ENCODE assay signal across 10 cellular contexts in the genomic region with DNA sequence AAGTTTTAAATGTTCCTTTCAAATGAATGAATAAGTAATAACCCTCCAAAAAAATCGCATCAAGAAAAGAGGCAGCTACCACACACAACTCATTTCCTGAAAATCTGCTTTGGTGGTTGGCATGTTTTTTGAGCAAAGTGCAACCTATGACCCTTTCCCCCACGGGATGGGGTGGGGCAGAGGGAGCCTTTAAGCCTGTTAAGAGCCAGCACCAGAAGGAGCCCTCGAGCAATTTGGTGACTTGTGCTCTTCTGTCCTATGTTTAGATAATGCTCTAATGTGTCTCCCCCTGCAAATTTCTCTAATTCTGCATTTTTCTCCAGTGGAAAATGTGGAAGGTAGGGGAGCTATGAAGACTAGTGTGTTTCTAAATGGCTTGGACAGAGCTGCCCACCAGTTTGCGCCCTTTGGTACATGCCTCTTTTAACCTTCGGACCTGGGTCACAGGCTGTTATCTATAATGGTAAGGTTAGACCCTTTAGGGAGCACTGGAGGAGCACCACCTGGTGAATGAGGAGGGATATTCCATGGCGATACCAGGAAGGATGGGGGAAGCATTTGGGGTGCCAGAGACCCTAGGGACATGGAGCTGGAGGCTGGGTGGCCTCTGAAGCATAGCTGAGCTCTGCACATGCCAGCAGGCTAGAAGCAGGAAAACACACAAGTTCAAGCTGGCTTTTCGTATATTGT. TPM values are rescaled to one million over a fixed set of nuclear protein-coding genes. Genes with fewer than 3 reads are reported as not detected.
DNase-seq lines count a peak whose midpoint lies in the region; ATAC-seq and TF ChIP-seq lines count a peak whose summit lies in the region.
"Had no signal": no experiment of that assay in that cellular context is flagged by ENCODE, and none has a peak within 500 bp of the region (broad histone marks: within the 10 kb centered on the region; RNA-seq: fewer than 3 reads in every experiment).

No MANE protein-coding gene starts in this region.

- H3K27me3 ChIP-seq in BJ (ENCODE audit: control insufficient read depth, insufficient read depth, low read length) (no peaks in the 10 kb centered on the region), Karpas-422 (ENCODE audit: low read length) (no peaks in the 10 kb centered on the region)

- peaks cover 0 to 2% of the 10 kb centered on the region in 2 donors for H3K9me3 Mint-ChIP-seq in activated T-cell treated with anti-CD3 and anti-CD28 coated beads, Interleukin-2, amount 50 U/mL, for 72 hours

- POLR2A ChIA-PET in BJ (lab: Charles Lee): no interaction called here

- no peaks in the 10 kb centered on the region for H3K9me3 ChIP-seq in Karpas-422 (ENCODE audit: low read length)

- no peaks in the 10 kb centered on the region for H3K79me2 ChIP-seq in Karpas-422 (ENCODE audit: low read length)

- H4K20me1 ChIP-seq in Karpas-422 (ENCODE audit: insufficient read depth, low read depth, low read length): peaks cover 15% of the 10 kb centered on the region; the same call in 1 of the 2 replicates

- peak overlapping the region; percentile 88 for H3K4me2 ChIP-seq in Karpas-422 (ENCODE audit: low read depth, low read length, poor library complexity, severe bottlenecking)

- H3K4me3 Mint-ChIP-seq in activated T-cell treated with anti-CD3 and anti-CD28 coated beads, Interleukin-2, amount 50 U/mL, for 72 hours: peak overlapping the region; percentile 88

- H3K9ac ChIP-seq in Karpas-422 (ENCODE audit: low read length): peak overlapping the region; percentile 91

- H3K4me3 ChIP-seq in BJ (ENCODE audit: low read depth, low read length): no peak overlapping the region
- peak overlapping the region; percentile 72 for H3K4me3 ChIP-seq in Karpas-422 (ENCODE audit: low read length)

- H3K27ac ChIP-seq in Karpas-422 (ENCODE audit: low read length): no peak overlapping the region

- 0 out of 2 replicates have a peak, but pooled peaks have one; percentile 7 for TF ChIP-seq CTCF in BJ (IDR thresholded peaks at IDR 0.05; ENCODE audit: insufficient read depth, low read depth, low read length)

- H3K36me3 Mint-ChIP-seq in activated T-cell treated with anti-CD3 and anti-CD28 coated beads, Interleukin-2, amount 50 U/mL, for 72 hours (ENCODE audit: insufficient read depth in 2 of 2): peaks cover 9 to 19% of the 10 kb centered on the region in 2 donors

- DNase-seq in BJ (ENCODE audit: low read depth) (no peak), Karpas-422 (peak; percentile 77), islet precursor cell (peak; percentile 56), putamen (ENCODE audit: low spot score) (no peak), DMS153 treated with DMSO at 0.1 percent for 48 hours (lab: John Stamatoyannopoulos, UW; ENCODE audit: unreplicated experiment) (no peak), hippocampal formation (lab: John Stamatoyannopoulos, UW) (no peak)
- DNase-seq in activated T-cell treated with anti-CD3 and anti-CD28 coated beads, Interleukin-2, amount 50 U/mL, for 72 hours: peak; percentile 71 to 72

- H3K36me3 ChIP-seq in BJ (ENCODE audit: control insufficient read depth, insufficient read depth, low read length) (peaks cover 7% of the 10 kb centered on the region), Karpas-422 (ENCODE audit: insufficient read depth, low read length) (0 out of 2 replicates have a peak, but pooled peaks cover under 1% of the 10 kb centered on the region)

- H3K27ac Mint-ChIP-seq in activated T-cell treated with anti-CD3 and anti-CD28 coated beads, Interleukin-2, amount 50 U/mL, for 72 hours: peak overlapping the region; percentile 89

- H3K4me1 Mint-ChIP-seq in activated T-cell treated with anti-CD3 and anti-CD28 coated beads, Interleukin-2, amount 50 U/mL, for 72 hours (ENCODE audit: low read depth): peaks cover 71% of the 10 kb centered on the region

- CTCF ChIA-PET in BJ (lab: Yijun Ruan, JAX): interaction anchor here (1.3 to 2.8 kb wide), 6 partner anchors 13 to 242 kb away, joined by 3 to 12 read pairs (median 3); a partner anchor contains a TSS

- no peaks in the 10 kb centered on the region for H3K9me2 ChIP-seq in Karpas-422 (replicated peaks; ENCODE audit: insufficient read depth, low read length)

- no peaks in the 10 kb centered on the region for H3K27me3 Mint-ChIP-seq in activated T-cell treated with anti-CD3 and anti-CD28 coated beads, Interleukin-2, amount 50 U/mL, for 72 hours (ENCODE audit: low read depth)

- H2AFZ ChIP-seq in Karpas-422 (ENCODE audit: low read length): no peak overlapping the region

- peak; percentile 26 to 55 for ATAC-seq in activated T-cell treated with anti-CD3 and anti-CD28 coated beads, Interleukin-2, amount 50 U/mL, for 72 hours (replicated peaks in 1 of 2)
- no peak for ATAC-seq in HG03139 (IDR thresholded peaks at IDR 0.05; ENCODE audit: unreplicated experiment)

- H3K4me1 ChIP-seq in Karpas-422 (ENCODE audit: low read length): peaks cover 28% of the 10 kb centered on the region

RNA-seq across cellular contexts. Expression of a gene that starts 1.6 kb away (rescaled TPM):
- polyA plus RNA-seq in BJ (2011; rRNA removed): 15.8 and 23.9 TPM in 2 replicates
- polyA minus RNA-seq in BJ (2011; rRNA and poly(A)+ RNA removed): 12.8 and 13.5 TPM in 2 replicates
- 78.0 and 206 TPM in 2 replicates for total RNA-seq in Karpas-422 (2014; rRNA removed; shearing (Covaris generic); ENCODE audit: low replicate concordance)
- 10 to 100 TPM in 1 of 2 donors, 1 to 10 TPM in 1; 7.4 to 13.6 TPM for total RNA-seq in activated T-cell treated with anti-CD3 and anti-CD28 coated beads, Interleukin-2, amount 50 U/mL, for 72 hours

RNA-seq across cellular contexts. Expression of a gene that starts 13.0 kb away (rescaled TPM):
- polyA plus RNA-seq in BJ (2011; rRNA removed): not detected in 2 replicates
- not detected in 2 replicates for polyA minus RNA-seq in BJ (2011; rRNA and poly(A)+ RNA removed)
- not detected in 2 replicates for total RNA-seq in Karpas-422 (2014; rRNA removed; shearing (Covaris generic); ENCODE audit: low replicate concordance)
- under 1 TPM in 1 of 2 donors, not detected in 1; 0.05 TPM for total RNA-seq in activated T-cell treated with anti-CD3 and anti-CD28 coated beads, Interleukin-2, amount 50 U/mL, for 72 hours
- total RNA-seq: epithelial cell of proximal tubule had no signal

RNA-seq across cellular contexts. Expression of a gene that starts 16.0 kb away (rescaled TPM):
- not detected in 2 replicates for polyA plus RNA-seq in BJ (2011; rRNA removed)
- polyA minus RNA-seq in BJ (2011; rRNA and poly(A)+ RNA removed): not detected in 2 replicates
- total RNA-seq in Karpas-422 (2014; rRNA removed; shearing (Covaris generic); ENCODE audit: low replicate concordance): not detected in 2 replicates
- not detected for total RNA-seq in activated T-cell treated with anti-CD3 and anti-CD28 coated beads, Interleukin-2, amount 50 U/mL, for 72 hours
- total RNA-seq: epithelial cell of proximal tubule, urinary bladder had no signal
- polyA plus RNA-seq: urinary bladder had no signal

RNA-seq across cellular contexts. Expression of a gene that starts 21.0 kb away (rescaled TPM):
- polyA plus RNA-seq in BJ (2011; rRNA removed): 109 and 113 TPM in 2 replicates
- 98.8 and 103 TPM in 2 replicates for polyA minus RNA-seq in BJ (2011; rRNA and poly(A)+ RNA removed)
- 51.4 and 61.7 TPM in 2 replicates for total RNA-seq in Karpas-422 (2014; rRNA removed; shearing (Covaris generic); ENCODE audit: low replicate concordance)
- total RNA-seq in activated T-cell treated with anti-CD3 and anti-CD28 coated beads, Interleukin-2, amount 50 U/mL, for 72 hours: 100 to 1,000 TPM; 411 to 528 TPM

RNA-seq across cellular contexts. Expression of a gene that starts 51.1 kb away (rescaled TPM):
- polyA plus RNA-seq in BJ (2011; rRNA removed): 0.22 and 0.39 TPM in 2 replicates
- 0.46 TPM in 1 of 2 replicates, not detected in the other for polyA minus RNA-seq in BJ (2011; rRNA and poly(A)+ RNA removed)
- not detected in 2 replicates for total RNA-seq in Karpas-422 (2014; rRNA removed; shearing (Covaris generic); ENCODE audit: low replicate concordance)
- under 1 TPM; 0.19 TPM for total RNA-seq in activated T-cell treated with anti-CD3 and anti-CD28 coated beads, Interleukin-2, amount 50 U/mL, for 72 hours

Comparison
In these comparisons a context has a peak if more than half of its experiments do, and no peak if none do; other contexts are left out.
1. DNase-seq: peak in Karpas-422 (single experiment), activated T-cell treated with anti-CD3 and anti-CD28 coated beads, Interleukin-2, amount 50 U/mL, for 72 hours (2 of 2) and islet precursor cell (single experiment); none in BJ (single experiment), putamen (single experiment), DMS153 treated with DMSO at 0.1 percent for 48 hours (single experiment) and hippocampal formation (0 of 2).